ENCODE assay signal across 10 cellular contexts in the genomic region with DNA sequence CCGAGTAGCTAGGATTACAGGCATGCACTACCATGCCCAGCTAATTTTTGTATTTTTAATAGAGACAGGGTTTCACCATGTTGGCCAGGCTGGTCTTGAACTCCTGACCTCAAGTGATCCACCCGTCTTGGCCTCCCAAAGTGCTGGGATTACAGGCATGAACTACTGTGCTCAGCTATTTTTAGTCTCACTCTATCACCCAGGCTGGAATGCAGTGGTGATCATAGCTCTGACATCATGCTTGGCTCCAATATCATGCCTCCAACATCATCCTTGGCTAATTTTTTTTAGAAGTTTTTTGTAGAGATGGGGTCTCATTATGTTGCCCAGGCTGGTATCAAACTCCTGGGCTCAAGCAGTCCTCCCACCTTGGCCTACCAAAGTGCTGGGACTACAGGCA. TPM values are rescaled to one million over a fixed set of nuclear protein-coding genes. Genes with fewer than 3 reads are reported as not detected.
DNase-seq lines count a peak whose midpoint lies in the region; TF ChIP-seq lines count a peak whose summit lies in the region.
"Not testable (repeated sequence)": the region's sequence is repeated elsewhere in the genome, so short reads cannot be mapped to it uniquely, and the experiment has no call there.
"Had no signal": no experiment of that assay in that cellular context is flagged by ENCODE, and none has a peak within 500 bp of the region (broad histone marks: within the 10 kb centered on the region; RNA-seq: fewer than 3 reads in every experiment).

No MANE protein-coding gene starts in this region.

- H3K4me3 ChIP-seq in adipocyte (ENCODE audit: low read length); foreskin fibroblast (ENCODE audit: low read depth in 1 of 2, low read length in 2 of 2): not testable (repeated sequence)

- not testable (repeated sequence) for TF ChIP-seq CTCF in foreskin fibroblast (IDR thresholded peaks at IDR 0.05; ENCODE audit: low read depth, low read length)

- not testable (repeated sequence) for H3K9ac ChIP-seq in adipocyte (ENCODE audit: low read length)

- peak; percentile 8 for DNase-seq in ELR (ENCODE audit: low read depth)
- peak; percentile 53 for DNase-seq in LHCN-M2 (ENCODE audit: low read depth)
- DNase-seq in adipocyte (ENCODE audit: low read depth): peak; percentile 53
- DNase-seq in dedifferentiated amniotic fluid mesenchymal stem cell (ENCODE audit: extremely low spot score): peak; percentile 33
- peak; percentile 52 to 77 for DNase-seq in foreskin fibroblast
- peak; percentile 85 for DNase-seq in iris pigment epithelial cell (ENCODE audit: low read depth)
- DNase-seq in stromal cell of bone marrow (ENCODE audit: low read depth): peak; percentile 31

- H3K9me3 ChIP-seq in adipocyte (ENCODE audit: control insufficient read depth, low read length): not testable (repeated sequence)

- peaks cover 13% of the 10 kb centered on the region for H3K36me3 ChIP-seq in adipocyte (ENCODE audit: control insufficient read depth, insufficient read depth, low read length, severe bottlenecking)

- H3K4me1 ChIP-seq in adipocyte (ENCODE audit: control insufficient read depth, insufficient read depth, low read length): not testable (repeated sequence)

- not testable (repeated sequence) for H3K27me3 ChIP-seq in adipocyte (replicated peaks; ENCODE audit: control insufficient read depth, insufficient read depth, low read length)

RNA-seq across cellular contexts. Expression of a gene that starts 21.1 kb away (rescaled TPM):
- total RNA-seq in LHCN-M2 (2014; rRNA removed): 5.1 and 6.5 TPM in 2 replicates
- 3.7 TPM for polyA plus RNA-seq in LHCN-M2 (2012)

RNA-seq across cellular contexts. Expression of a gene that starts 39.7 kb away (rescaled TPM):
- not detected in 2 replicates for total RNA-seq in LHCN-M2 (2014; rRNA removed)
- not detected for polyA plus RNA-seq in LHCN-M2 (2012)
- total RNA-seq: HepG2, PC-9, Right ventricle myocardium inferior had no signal
- polyA plus RNA-seq: HepG2 had no signal

Comparison
In these comparisons a context has a peak if more than half of its experiments do, and no peak if none do; other contexts are left out.
1. DNase-seq: peak in every context shown above with its lines; median percentile 85 in iris pigment epithelial cell; 64 in foreskin fibroblast; 53 in LHCN-M2; 53 in adipocyte; 33 in dedifferentiated amniotic fluid mesenchymal stem cell; 31 in stromal cell of bone marrow; 8 in ELR.